In genomic region chr6:149405823-149406765, GRCh38 we compare ENCODE assay signal across 11 cellular contexts. TPM values are rescaled to one million over a fixed set of nuclear protein-coding genes. Genes with fewer than 3 reads are reported as not detected.
A peak's percentile ranks its signal among the peaks of the same experiment; 100 is the strongest.
DNase-seq lines count a peak whose midpoint lies in the region; ATAC-seq and TF ChIP-seq lines count a peak whose summit lies in the region.
"Had no signal": no experiment of that assay in that cellular context is flagged by ENCODE, and none has a peak within 500 bp of the region (broad histone marks: within the 10 kb centered on the region; RNA-seq: fewer than 3 reads in every experiment).

No MANE protein-coding gene starts in this region.

- POLR2A ChIA-PET in activated CD4-positive, alpha-beta memory T cell treated with anti-CD3 and anti-CD28 coated beads, Interleukin-2, amount 10 ng/mL, durations not matched to agents 7 days and 5 days (lab: Charles Lee), result interaction anchor here (0.6 to 1.1 kb wide), 2 partner anchors 8 to 312 kb away, joined by 3 read pairs; no protein-coding TSS in a partner anchor

- H3K9me3 Mint-ChIP-seq in HFFc6, result no peaks in the 10 kb centered on the region
- H3K9me3 Mint-ChIP-seq in activated CD4-positive, alpha-beta memory T cell treated with anti-CD3 and anti-CD28 coated beads, Interleukin-2, amount 10 ng/mL, durations not matched to agents 7 days and 5 days, result no peaks in the 10 kb centered on the region
- H3K9me3 Mint-ChIP-seq: neural progenitor cell had no signal

- no peak overlapping the region for H3K4me3 Mint-ChIP-seq in HFFc6
- H3K4me3 Mint-ChIP-seq in activated CD4-positive, alpha-beta memory T cell treated with anti-CD3 and anti-CD28 coated beads, Interleukin-2, amount 10 ng/mL, durations not matched to agents 7 days and 5 days, result no peak overlapping the region
- H3K4me3 Mint-ChIP-seq: brain, neural progenitor cell had no signal

- TF ChIP-seq CTCF in HFFc6 (IDR thresholded peaks at IDR 0.05) (no peak), foreskin fibroblast (IDR thresholded peaks at IDR 0.05; ENCODE audit: low read depth, low read length) (no peak)

- H3K27me3 Mint-ChIP-seq in HFFc6 (ENCODE audit: insufficient read depth), result peaks cover 1% of the 10 kb centered on the region; the same call in 1 of the 2 replicates
- H3K27me3 Mint-ChIP-seq in activated CD4-positive, alpha-beta memory T cell treated with anti-CD3 and anti-CD28 coated beads, Interleukin-2, amount 10 ng/mL, durations not matched to agents 7 days and 5 days, result no peaks in the 10 kb centered on the region
- H3K27me3 Mint-ChIP-seq: brain had no signal

- H3K27ac Mint-ChIP-seq in HFFc6, result peak overlapping the region; percentile 53; the same call in 1 of the 2 replicates
- H3K27ac Mint-ChIP-seq in activated CD4-positive, alpha-beta memory T cell treated with anti-CD3 and anti-CD28 coated beads, Interleukin-2, amount 10 ng/mL, durations not matched to agents 7 days and 5 days, result peak overlapping the region; percentile 42
- H3K27ac Mint-ChIP-seq: neural progenitor cell had no signal

- H3K36me3 Mint-ChIP-seq in HFFc6 (ENCODE audit: low read depth), result peaks cover 43% of the 10 kb centered on the region
- peaks cover 83% of the 10 kb centered on the region for H3K36me3 Mint-ChIP-seq in activated CD4-positive, alpha-beta memory T cell treated with anti-CD3 and anti-CD28 coated beads, Interleukin-2, amount 10 ng/mL, durations not matched to agents 7 days and 5 days (ENCODE audit: low read depth)

- peaks cover 10% of the 10 kb centered on the region; the same call in 1 of the 2 replicates for H3K4me1 Mint-ChIP-seq in HFFc6 (ENCODE audit: low read depth)
- H3K4me1 Mint-ChIP-seq in activated CD4-positive, alpha-beta memory T cell treated with anti-CD3 and anti-CD28 coated beads, Interleukin-2, amount 10 ng/mL, durations not matched to agents 7 days and 5 days, result peaks cover 41% of the 10 kb centered on the region
- H3K4me1 Mint-ChIP-seq: neural progenitor cell had no signal

- DNase-seq in AML-193 (lab: John Stamatoyannopoulos, UW), result peak; percentile 75 to 86
- DNase-seq in HFFc6, result no peak
- no peak for DNase-seq in activated CD4-positive, alpha-beta memory T cell treated with anti-CD3 and anti-CD28 coated beads, Interleukin-2, amount 10 ng/mL, durations not matched to agents 7 days and 5 days
- DNase-seq in foreskin fibroblast, result peak; percentile 11 to 71
- no peak for DNase-seq in NCI-H128 (lab: John Stamatoyannopoulos, UW; ENCODE audit: unreplicated experiment)
- DNase-seq: NCI-H69 had no signal

- ATAC-seq in HG03175 (IDR thresholded peaks at IDR 0.05; ENCODE audit: unreplicated experiment) (no peak), HG03196 (IDR thresholded peaks at IDR 0.05; ENCODE audit: unreplicated experiment) (no peak), HG02870 (IDR thresholded peaks at IDR 0.05; ENCODE audit: unreplicated experiment) (no peak)

- CTCF ChIA-PET in activated CD4-positive, alpha-beta memory T cell treated with anti-CD3 and anti-CD28 coated beads, Interleukin-2, amount 10 ng/mL, durations not matched to agents 7 days and 5 days (lab: Charles Lee), result interaction anchor here (0.9 to 1.0 kb wide), 3 partner anchors 14 to 26 kb away, joined by 3 read pairs; no protein-coding TSS in a partner anchor

- H3K4me3 ChIP-seq in foreskin fibroblast (ENCODE audit: low read depth in 1 of 2, low read length in 2 of 2), result no peak overlapping the region
- H3K4me3 ChIP-seq: neural progenitor cell had no signal

RNA-seq across cellular contexts. Expression of gene SUMO4, which starts 6.0 kb away (rescaled TPM):
- under 1 TPM; 0.28 to 0.63 (median 0.32) TPM for total RNA-seq in HFFc6 (2021; fragmentation: NEBNext Ultra II Directional; extraction: Animal tissue kit (Norgen Biotek cat#: 25700))
- total RNA-seq in activated CD4-positive, alpha-beta memory T cell treated with anti-CD3 and anti-CD28 coated beads, Interleukin-2, amount 10 ng/mL, durations not matched to agents 7 days and 5 days, result 1 to 10 TPM; 8.1 to 8.5 TPM

Comparison
In these comparisons a context has a peak if more than half of its experiments do, and no peak if none do; other contexts are left out.
1. DNase-seq: peak in AML-193 (2 of 2) and foreskin fibroblast (2 of 2); none in HFFc6 (single experiment), activated CD4-positive, alpha-beta memory T cell treated with anti-CD3 and anti-CD28 coated beads, Interleukin-2, amount 10 ng/mL, durations not matched to agents 7 days and 5 days (single experiment) and NCI-H128 (single experiment).
2. RNA of gene SUMO4, which starts 6.0 kb away (total RNA-seq): 8.1 to 8.5 TPM in activated CD4-positive, alpha-beta memory T cell treated with anti-CD3 and anti-CD28 coated beads, Interleukin-2, amount 10 ng/mL, durations not matched to agents 7 days and 5 days; 0.28 to 0.63 TPM in HFFc6; every median in the first group is over 4 times any median in the second.